28 cellular contexts compared by ENCODE assay signal in genomic region chr10:122304054-122304579, GRCh38. TPM values are rescaled to one million over a fixed set of nuclear protein-coding genes. Genes with fewer than 3 reads are reported as not detected.
DNase-seq lines count a peak whose midpoint lies in the region; ATAC-seq and TF ChIP-seq lines count a peak whose summit lies in the region.
"Had no signal": no experiment of that assay in that cellular context is flagged by ENCODE, and none has a peak within 500 bp of the region (broad histone marks: within the 10 kb centered on the region; RNA-seq: fewer than 3 reads in every experiment).

No MANE protein-coding gene starts in this region.

- H2BK5ac ChIP-seq in mesenchymal stem cell (ENCODE audit: low read depth, low read length, poor library complexity, severe bottlenecking) = no peak overlapping the region

- no peak overlapping the region for H3K9ac ChIP-seq in mesenchymal stem cell (ENCODE audit: low read length)
- H3K9ac ChIP-seq: BLaER1 treated with 17β-estradiol and CSF1 and Interleukin-3, amounts not matched to agents 10 nM and 100 nM had no signal

- CTCF ChIA-PET in Panc1 (lab: Charles Lee) = interaction anchor here (0.6 kb wide), 1 partner anchor 255 kb away, joined by 3 read pairs; no protein-coding TSS in a partner anchor

- no peak overlapping the region for H3K23ac ChIP-seq in mesenchymal stem cell (ENCODE audit: low read length in 2 of 2)

- H3K4me1 ChIP-seq in Panc1 (ENCODE audit: control insufficient read depth, insufficient read depth, low read length) = peaks cover 35% of the 10 kb centered on the region
- H3K4me1 ChIP-seq in mesenchymal stem cell (ENCODE audit: control insufficient read depth, insufficient read depth, low read depth, low read length) = peaks cover 29% of the 10 kb centered on the region

- no peak overlapping the region for H3K18ac ChIP-seq in mesenchymal stem cell (ENCODE audit: low read depth in 1 of 2, low read length in 2 of 2)

- no peak overlapping the region for H2BK120ac ChIP-seq in mesenchymal stem cell (ENCODE audit: low read depth, low read length)

- peak overlapping the region; percentile 51 for H3K27ac ChIP-seq in Panc1 (ENCODE audit: low read length)
- H3K27ac ChIP-seq in cingulate gyrus (ENCODE audit: low read depth, low read length) = peak overlapping the region; percentile 99
- peak overlapping the region; percentile 99 for H3K27ac ChIP-seq in layer of hippocampus (ENCODE audit: low read depth, low read length)
- no peak overlapping the region for H3K27ac ChIP-seq in mesenchymal stem cell (ENCODE audit: low read length, poor library complexity, severe bottlenecking)
- H3K27ac ChIP-seq: BLaER1 treated with 17β-estradiol and CSF1 and Interleukin-3, amounts not matched to agents 10 nM and 100 nM; RWPE1 had no signal

- intact Hi-C loops in Panc1 (cut with micrococcal nuclease; ENCODE audit: unreplicated experiment) = no loop called here

- H3K14ac ChIP-seq in mesenchymal stem cell (ENCODE audit: low read length in 2 of 2) = no peak overlapping the region

- no peak overlapping the region for H3K4me2 ChIP-seq in mesenchymal stem cell (ENCODE audit: low read length, poor library complexity, severe bottlenecking)
- H3K4me2 ChIP-seq: A549; BLaER1 treated with 17β-estradiol and CSF1 and Interleukin-3, amounts not matched to agents 10 nM and 100 nM had no signal

- peak overlapping the region; percentile 54 for H2AK5ac ChIP-seq in mesenchymal stem cell (ENCODE audit: low read length, severe bottlenecking)

- H4K91ac ChIP-seq in mesenchymal stem cell (ENCODE audit: low read length) = no peak overlapping the region

- no TSS peak for BruUV-seq in Panc1 (replicated peaks; lab: Mats Ljungman, UMichigan)

- H2BK12ac ChIP-seq in mesenchymal stem cell (ENCODE audit: low read length in 2 of 2) = no peak overlapping the region

- H3K27me3 ChIP-seq in Panc1 (ENCODE audit: control insufficient read depth, insufficient read depth, low read length) = no peaks in the 10 kb centered on the region
- no peaks in the 10 kb centered on the region for H3K27me3 ChIP-seq in layer of hippocampus (ENCODE audit: control insufficient read depth, insufficient read depth, low read length)
- no peaks in the 10 kb centered on the region for H3K27me3 ChIP-seq in mesenchymal stem cell (ENCODE audit: control insufficient read depth in 1 of 2, insufficient read depth in 1 of 2, low read length in 2 of 2)
- H3K27me3 ChIP-seq: BLaER1 treated with 17β-estradiol and CSF1 and Interleukin-3, amounts not matched to agents 10 nM and 100 nM had no signal

- no peak for TF ChIP-seq CTCF in Panc1 (IDR thresholded peaks at IDR 0.05)

- H4K8ac ChIP-seq in mesenchymal stem cell (ENCODE audit: low read length) = no peak overlapping the region

- H3K79me1 ChIP-seq in mesenchymal stem cell (replicated peaks; ENCODE audit: low read length, poor library complexity, severe bottlenecking) = peaks cover under 1% of the 10 kb centered on the region

- H2BK15ac ChIP-seq in mesenchymal stem cell (ENCODE audit: low read depth, poor library complexity, severe bottlenecking) = no peak overlapping the region

- POLR2A ChIA-PET in Panc1 (lab: Charles Lee) = no interaction called here

- DNase-seq in Panc1 (ENCODE audit: low read depth, low spot score) (no peak), mesenchymal stem cell (no peak), NCI-H1092 treated with DMSO at 0.1 percent for 48 hours (lab: John Stamatoyannopoulos, UW) (no peak)
- DNase-seq: AML-193; CD4-positive, alpha-beta T cell; COR-L47; DMS53; Kasumi-1; NCI-H1105; NCI-H1436 treated with DMSO at 0.1 percent for 48 hours; NCI-H187 treated with DMSO at 0.1 percent for 48 hours; NCI-H2171 treated with DMSO at 0.1 percent for 48 hours; NCI-H345; NCI-H510A treated with DMSO at 0.1 percent for 48 hours; NCI-H774; SHP77 treated with DMSO at 0.1 percent for 48 hours had no signal

- 97% methylated on average over 7 of the region's 7 CpGs for WGBS in mesenchymal stem cell

- in situ Hi-C loops in Panc1 (cut with HindIII; ENCODE audit: low pct_unique_long_range_greater_than_20kb, low sequenced_read_pairs) = no loop called here

- H3K4me3 ChIP-seq in Panc1 (ENCODE audit: low read depth in 2 of 2, low read length in 2 of 2) (no peak overlapping the region), mesenchymal stem cell (ENCODE audit: insufficient read depth in 1 of 2, low read depth in 1 of 2, low read length in 2 of 2) (no peak overlapping the region)
- H3K4me3 ChIP-seq: A549; BLaER1 treated with 17β-estradiol and CSF1 and Interleukin-3, amounts not matched to agents 10 nM and 100 nM; K562 had no signal

- no peaks in the 10 kb centered on the region; the same call in 1 of the 2 replicates for H3K9me3 ChIP-seq in Panc1 (ENCODE audit: control insufficient read depth, insufficient read depth, low read depth, low read length)
- peaks cover 3% of the 10 kb centered on the region for H3K9me3 ChIP-seq in mesenchymal stem cell (ENCODE audit: control insufficient read depth, low read length)
- H3K9me3 ChIP-seq: A549 had no signal

- H3K4ac ChIP-seq in mesenchymal stem cell (ENCODE audit: low read depth in 1 of 2, low read length in 2 of 2) = no peak overlapping the region

- no peaks in the 10 kb centered on the region for H3K36me3 ChIP-seq in Panc1 (ENCODE audit: control insufficient read depth, insufficient read depth, low read length)
- H3K36me3 ChIP-seq in mesenchymal stem cell (ENCODE audit: control insufficient read depth in 1 of 2, insufficient read depth in 2 of 2, low read depth in 1 of 2, low read length in 2 of 2) = no peaks in the 10 kb centered on the region
- H3K36me3 ChIP-seq: BLaER1 treated with 17β-estradiol and CSF1 and Interleukin-3, amounts not matched to agents 10 nM and 100 nM had no signal

- no peak for ATAC-seq in Panc1
- no peak for ATAC-seq in HG03442 (IDR thresholded peaks at IDR 0.05; ENCODE audit: unreplicated experiment)
- ATAC-seq in HG03378 (IDR thresholded peaks at IDR 0.05; ENCODE audit: unreplicated experiment) = no peak
- ATAC-seq in GM18858 (IDR thresholded peaks at IDR 0.05; ENCODE audit: unreplicated experiment) = no peak
- ATAC-seq: A549, K562 had no signal

- no peak overlapping the region for H2AFZ ChIP-seq in mesenchymal stem cell (ENCODE audit: low read depth, low read length)

RNA-seq across cellular contexts. Expression of gene BTBD16, which starts 33.0 kb away (rescaled TPM):
- 0.82 TPM for total RNA-seq in Panc1 (2021; ENCODE audit: unreplicated experiment)
- polyA plus RNA-seq in Panc1 (2012; ENCODE audit: insufficient read length) = 0.71 TPM
- not detected for polyA plus RNA-seq in mesenchymal stem cell (2013, experiment 1 of 2)
- polyA plus RNA-seq in mesenchymal stem cell (2013, experiment 2 of 2) = not detected
- total RNA-seq: CD4-positive, alpha-beta T cell; Daoy; G401; HT1080; K562 had no signal
